ENCODE assay signal across 36 cellular contexts in genomic region chr4:170729897-170730296, GRCh38.
"Had no signal": no experiment of that assay in that cellular context is flagged by ENCODE, and none has a peak within 500 bp of the region (broad histone marks: within the 10 kb centered on the region; RNA-seq: fewer than 3 reads in every experiment).

No MANE protein-coding gene starts in this region.

- H3K27me3 Mint-ChIP-seq: activated B cell treated with CpG ODN at 0.5 μM for 24 hours; activated CD4-positive, alpha-beta memory T cell treated with anti-CD3 and anti-CD28 coated beads for 36 hours; activated naive CD8-positive, alpha-beta T cell treated with anti-CD3 and anti-CD28 coated beads for 36 hours; activated T-helper 17 cell treated with anti-CD3 and anti-CD28 coated beads, Interleukin-2, amount 50 U/mL, for 72 hours had no signal

- H3K4me3 Mint-ChIP-seq: activated B cell treated with CpG ODN at 0.5 μM for 24 hours; activated CD4-positive, alpha-beta memory T cell treated with anti-CD3 and anti-CD28 coated beads for 36 hours; activated naive CD8-positive, alpha-beta T cell treated with anti-CD3 and anti-CD28 coated beads for 36 hours; activated T-cell treated with anti-CD3 and anti-CD28 coated beads, Interleukin-2, amount 50 U/mL, for 72 hours; activated T-helper 17 cell treated with anti-CD3 and anti-CD28 coated beads, Interleukin-2, amount 50 U/mL, for 72 hours had no signal

- H3K36me3 ChIP-seq: brain microvascular endothelial cell, MG63 had no signal

- DNase-seq: activated B cell treated with CpG ODN at 0.5 μM for 24 hours; activated CD4-positive, alpha-beta memory T cell treated with anti-CD3 and anti-CD28 coated beads for 36 hours; activated CD4-positive, alpha-beta T cell treated with anti-CD3 and anti-CD28 coated beads for 4 hours; activated CD4-positive, alpha-beta T cell treated with anti-CD3 and anti-CD28 coated beads, Interleukin-2, amount 50 U/mL, for 1 hour; activated CD4-positive, CD25-positive, alpha-beta regulatory T cell treated with anti-CD3 and anti-CD28 coated beads, Interleukin-2, amount 50 U/mL, for 72 hours; activated effector memory CD4-positive, alpha-beta T cell treated with anti-CD3 and anti-CD28 coated beads, Interleukin-2, amount 50 U/mL, for 16 hours; activated naive CD4-positive, alpha-beta T cell; activated naive CD4-positive, alpha-beta T cell treated with anti-CD3 and anti-CD28 coated beads, Interleukin-2, amount 50 U/mL, for 16 hours; activated naive CD8-positive, alpha-beta T cell treated with anti-CD3 and anti-CD28 coated beads for 36 hours; activated T-cell treated with anti-CD3 and anti-CD28 coated beads, Interleukin-2, amount 50 U/mL, for 1 hour; activated T-cell treated with anti-CD3 and anti-CD28 coated beads, Interleukin-2, amount 50 U/mL, for 72 hours; amniotic stem cell; aorta; brain microvascular endothelial cell; central memory CD4-positive, alpha-beta T cell; Kasumi-1; MG63; NCI-H1092 treated with DMSO at 0.1 percent for 48 hours; NCI-H1417; NCI-H146; NCI-H187; NCI-H2081; NCI-H2171; NCI-H510A; NCI-H526; NCI-H748 treated with DMSO at 0.1 percent for 48 hours; NK-92 treated with Interleukin-12 subunit alpha and Interleukin-12 subunit beta, amount 100 ng/mL, for 24 hours; PC-9; Right ventricle myocardium superior; SW 1271; T-helper 1 cell; T-helper 2 cell; T-helper 9 cell had no signal

- H3K4me3 ChIP-seq: MG63, PC-9 had no signal

- H3K27me3 ChIP-seq: brain microvascular endothelial cell, MG63 had no signal

- H3K9me3 ChIP-seq: MG63 had no signal

- H3K4me1 Mint-ChIP-seq: activated B cell treated with CpG ODN at 0.5 μM for 24 hours; activated naive CD8-positive, alpha-beta T cell treated with anti-CD3 and anti-CD28 coated beads for 36 hours; activated T-helper 17 cell treated with anti-CD3 and anti-CD28 coated beads, Interleukin-2, amount 50 U/mL, for 72 hours had no signal

- H3K27ac Mint-ChIP-seq: activated B cell treated with CpG ODN at 0.5 μM for 24 hours; activated CD4-positive, alpha-beta memory T cell treated with anti-CD3 and anti-CD28 coated beads for 36 hours; activated naive CD8-positive, alpha-beta T cell treated with anti-CD3 and anti-CD28 coated beads for 36 hours; activated T-cell treated with anti-CD3 and anti-CD28 coated beads, Interleukin-2, amount 50 U/mL, for 72 hours; activated T-helper 17 cell treated with anti-CD3 and anti-CD28 coated beads, Interleukin-2, amount 50 U/mL, for 72 hours had no signal

- H3K9me3 Mint-ChIP-seq: activated B cell treated with CpG ODN at 0.5 μM for 24 hours; activated naive CD8-positive, alpha-beta T cell treated with anti-CD3 and anti-CD28 coated beads for 36 hours had no signal

- ATAC-seq: activated T-cell treated with anti-CD3 and anti-CD28 coated beads, Interleukin-2, amount 50 U/mL, for 72 hours; activated T-helper 17 cell treated with anti-CD3 and anti-CD28 coated beads, Interleukin-2, amount 50 U/mL, for 72 hours had no signal

- H3K36me3 Mint-ChIP-seq: activated CD4-positive, alpha-beta memory T cell treated with anti-CD3 and anti-CD28 coated beads for 36 hours; activated naive CD8-positive, alpha-beta T cell treated with anti-CD3 and anti-CD28 coated beads for 36 hours had no signal

- H3K27ac ChIP-seq: brain microvascular endothelial cell, PC-9, RWPE1, VCaP had no signal
